Comparison of ENCODE assay signal across 19 cellular contexts in genomic region chr5:39543335-39543734, GRCh38.
DNase-seq lines count a peak whose midpoint lies in the region; ATAC-seq and TF ChIP-seq lines count a peak whose summit lies in the region.
"Had no signal": no experiment of that assay in that cellular context is flagged by ENCODE, and none has a peak within 500 bp of the region (broad histone marks: within the 10 kb centered on the region; RNA-seq: fewer than 3 reads in every experiment).

No MANE protein-coding gene starts in this region.

- H3K36me3 Mint-ChIP-seq in naive thymus-derived CD4-positive, alpha-beta T cell: no peaks in the 10 kb centered on the region
- H3K36me3 Mint-ChIP-seq in osteocyte (ENCODE audit: unreplicated experiment): no peaks in the 10 kb centered on the region

- no peak overlapping the region for H3K27ac Mint-ChIP-seq in naive thymus-derived CD4-positive, alpha-beta T cell
- no peak overlapping the region for H3K27ac Mint-ChIP-seq in osteocyte (ENCODE audit: unreplicated experiment)

- TF ChIP-seq CTCF in epithelial cell of esophagus (IDR thresholded peaks at IDR 0.05; ENCODE audit: insufficient read depth, low read depth, low read length, missing control alignments) (no peak), osteocyte (IDR thresholded peaks at IDR 0.05) (no peak)

- POLR2A ChIA-PET in naive thymus-derived CD4-positive, alpha-beta T cell (lab: Charles Lee): interaction anchor here (1.2 kb wide), 1 partner anchor 11 kb away, joined by 3 read pairs; no protein-coding TSS in a partner anchor

- no peaks in the 10 kb centered on the region for H3K9me3 Mint-ChIP-seq in naive thymus-derived CD4-positive, alpha-beta T cell
- H3K9me3 Mint-ChIP-seq in osteocyte (ENCODE audit: unreplicated experiment): no peaks in the 10 kb centered on the region

- intact Hi-C loops in naive thymus-derived CD4-positive, alpha-beta T cell (cut with micrococcal nuclease): loop anchor here in 1 of 2 donors (10.0 kb wide), 1 partner anchor 399 kb away; no protein-coding TSS in a partner anchor

- no peak overlapping the region for H3K4me3 ChIP-seq in epithelial cell of esophagus (ENCODE audit: low read length)
- no peak overlapping the region for H3K4me3 ChIP-seq in naive thymus-derived CD4-positive, alpha-beta T cell (ENCODE audit: low read length)

- in situ Hi-C loops in Caki2 (cut with HindIII; ENCODE audit: low pct_unique_long_range_greater_than_20kb, low sequenced_read_pairs): loop anchor here (25.0 kb wide), 1 partner anchor 156 kb away; no protein-coding TSS in a partner anchor

- CTCF ChIA-PET in naive thymus-derived CD4-positive, alpha-beta T cell (lab: Charles Lee): interaction anchor here (0.6 kb wide), 1 partner anchor 709 kb away, joined by 6 read pairs; no protein-coding TSS in a partner anchor

- peaks cover 0 to 8% (median 5%) of the 10 kb centered on the region in 7 donors for H3K4me1 Mint-ChIP-seq in naive thymus-derived CD4-positive, alpha-beta T cell
- H3K4me1 Mint-ChIP-seq in osteocyte (ENCODE audit: unreplicated experiment): peaks cover 21% of the 10 kb centered on the region

- no peaks in the 10 kb centered on the region for H3K4me1 ChIP-seq in naive thymus-derived CD4-positive, alpha-beta T cell (ENCODE audit: control insufficient read depth in 2 of 2, insufficient read depth in 2 of 2, low read length in 2 of 2)

- peak; percentile 43 for DNase-seq in Caki2 (ENCODE audit: low read depth)
- DNase-seq in OCI-M1 (lab: John Stamatoyannopoulos, UW): peak; percentile 84
- peak; percentile 87 for DNase-seq in epithelial cell of esophagus (ENCODE audit: low read depth)
- no peak for DNase-seq in naive thymus-derived CD4-positive, alpha-beta T cell
- no peak for DNase-seq in medulla oblongata (ENCODE audit: extremely low spot score)
- DNase-seq in superior temporal gyrus (ENCODE audit: extremely low spot score): no peak
- no peak for DNase-seq in osteocyte (ENCODE audit: extremely low spot score, unreplicated experiment)
- DNase-seq: activated CD4-positive, alpha-beta T cell treated with anti-CD3 and anti-CD28 coated beads for 4 hours; activated naive CD4-positive, alpha-beta T cell treated with Interleukin-2 at 50 U/mL for 16 hours; brain microvascular endothelial cell; foreskin melanocyte; midbrain; NCI-H1436; occipital lobe; SIG-M5; stimulated activated CD4-positive, alpha-beta T cell treated with anti-CD3 and anti-CD28 coated beads, Interleukin-12 subunit alpha, Interleukin-12 subunit beta, amount 100 ng/mL, for 4 hours; stimulated activated naive CD8-positive, alpha-beta T cell treated with anti-CD3 and anti-CD28 coated beads, Interleukin-15, Interleukin-2, amounts not matched to agents 100 U/mL and 50 U/mL, for 24 hours had no signal

- H3K27me3 ChIP-seq in naive thymus-derived CD4-positive, alpha-beta T cell (ENCODE audit: control insufficient read depth in 2 of 2, insufficient read depth in 2 of 2, low read length in 2 of 2): no peaks in the 10 kb centered on the region
- H3K27me3 ChIP-seq: brain microvascular endothelial cell had no signal

- H3K9me3 ChIP-seq in naive thymus-derived CD4-positive, alpha-beta T cell (ENCODE audit: control insufficient read depth in 2 of 3, low read length in 3 of 3): no peaks in the 10 kb centered on the region

- no peak overlapping the region for H3K27ac ChIP-seq in naive thymus-derived CD4-positive, alpha-beta T cell (ENCODE audit: low read depth, low read length)
- H3K27ac ChIP-seq: brain microvascular endothelial cell, HL-60 had no signal

- no peak overlapping the region for H3K4me3 Mint-ChIP-seq in naive thymus-derived CD4-positive, alpha-beta T cell
- no peak overlapping the region for H3K4me3 Mint-ChIP-seq in osteocyte (ENCODE audit: unreplicated experiment)

- ATAC-seq in naive thymus-derived CD4-positive, alpha-beta T cell: peak; percentile 47
- ATAC-seq in HG03354 (IDR thresholded peaks at IDR 0.05; ENCODE audit: poor library complexity, severe bottlenecking, unreplicated experiment): no peak
- ATAC-seq: stimulated activated naive CD8-positive, alpha-beta T cell treated with anti-CD3 and anti-CD28 coated beads, Interleukin-15, Interleukin-2, amounts not matched to agents 100 U/mL and 50 U/mL, for 24 hours had no signal

- peaks cover 0 to 5% (median 1%) of the 10 kb centered on the region in 5 donors for H3K27me3 Mint-ChIP-seq in naive thymus-derived CD4-positive, alpha-beta T cell
- no peaks in the 10 kb centered on the region for H3K27me3 Mint-ChIP-seq in osteocyte (ENCODE audit: unreplicated experiment)

- no peaks in the 10 kb centered on the region for H3K36me3 ChIP-seq in naive thymus-derived CD4-positive, alpha-beta T cell (ENCODE audit: control insufficient read depth in 2 of 3, insufficient read depth in 3 of 3, low read length in 3 of 3)
- H3K36me3 ChIP-seq: brain microvascular endothelial cell had no signal

Comparison
In these comparisons a context has a peak if more than half of its experiments do, and no peak if none do; other contexts are left out.
1. DNase-seq: peak in Caki2 (single experiment), OCI-M1 (single experiment) and epithelial cell of esophagus (single experiment); none in naive thymus-derived CD4-positive, alpha-beta T cell (0 of 9), medulla oblongata (single experiment), superior temporal gyrus (single experiment) and osteocyte (single experiment).